17 cellular contexts compared by ENCODE assay signal in the genomic region with DNA sequence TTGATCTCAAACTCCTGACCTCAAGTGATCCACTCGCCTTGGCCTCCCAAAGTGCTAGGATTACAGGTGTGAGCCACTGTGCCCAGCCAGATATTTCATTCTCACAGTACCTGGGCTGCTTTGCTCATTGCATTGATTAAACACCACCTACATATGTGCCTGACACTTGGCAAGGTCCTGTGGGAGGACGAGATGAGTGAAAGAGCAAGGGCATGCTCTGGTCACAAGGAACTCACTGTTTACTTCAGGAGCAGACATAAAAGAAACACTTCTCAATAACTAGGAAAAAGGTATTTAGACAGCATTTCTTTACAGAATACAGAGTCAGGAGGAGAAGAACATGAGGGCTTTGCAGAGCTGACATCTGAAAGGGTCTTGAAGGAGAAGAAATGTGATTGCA.
DNase-seq lines count a peak whose midpoint lies in the region; ATAC-seq and TF ChIP-seq lines count a peak whose summit lies in the region.
"Had no signal": no experiment of that assay in that cellular context is flagged by ENCODE, and none has a peak within 500 bp of the region (broad histone marks: within the 10 kb centered on the region; RNA-seq: fewer than 3 reads in every experiment).

No MANE protein-coding gene starts in this region.

- H4K8ac ChIP-seq in H9 (replicated peaks; ENCODE audit: insufficient read length, low read depth, low read length), result no peak overlapping the region

- H2BK5ac ChIP-seq in H9 (ENCODE audit: insufficient read length, low read length), result no peak overlapping the region

- H3K9me3 ChIP-seq in H9 (ENCODE audit: control insufficient read depth, low read depth, low read length) (no peaks in the 10 kb centered on the region), colonic mucosa (no peaks in the 10 kb centered on the region), mucosa of descending colon (no peaks in the 10 kb centered on the region)
- H3K9me3 ChIP-seq: HAP-1 had no signal

- no peak overlapping the region for H2BK120ac ChIP-seq in H9 (ENCODE audit: low read depth, low read length, poor library complexity, severe bottlenecking)

- H3K4ac ChIP-seq in H9 (ENCODE audit: low read depth, low read length), result no peak overlapping the region

- peaks cover 18 to 20% of the 10 kb centered on the region in 2 experiments for H3K4me1 Mint-ChIP-seq in H9
- H3K4me1 Mint-ChIP-seq in stimulated activated memory B cell treated with anti-CD40 and anti-IgM and Interleukin-4, amounts not matched to agents 10 μg/mL and 1 μg/mL and 100 μg/mL, for 72 hours, result peaks cover 40% of the 10 kb centered on the region
- H3K4me1 Mint-ChIP-seq in HFFc6 (ENCODE audit: low read depth), result peaks cover 4% of the 10 kb centered on the region; the same call in 1 of the 2 replicates
- H3K4me1 Mint-ChIP-seq: CD14-positive monocyte had no signal

- no peak for TF ChIP-seq CTCF in H9 (conservative IDR thresholded peaks at IDR 0.05)
- TF ChIP-seq CTCF in colonic mucosa (IDR thresholded peaks at IDR 0.05), result no peak
- TF ChIP-seq CTCF in mucosa of descending colon (IDR thresholded peaks at IDR 0.05), result no peak
- no peak for TF ChIP-seq CTCF in HFFc6 (IDR thresholded peaks at IDR 0.05)

- no peaks in the 10 kb centered on the region for H3K36me3 ChIP-seq in colonic mucosa
- H3K36me3 ChIP-seq in mucosa of descending colon (ENCODE audit: low read depth), result no peaks in the 10 kb centered on the region
- H3K36me3 ChIP-seq: HAP-1 had no signal

- no peak overlapping the region for H3K4me3 Mint-ChIP-seq in H9
- no peak overlapping the region for H3K4me3 Mint-ChIP-seq in stimulated activated memory B cell treated with anti-CD40 and anti-IgM and Interleukin-4, amounts not matched to agents 10 μg/mL and 1 μg/mL and 100 μg/mL, for 72 hours
- no peak overlapping the region for H3K4me3 Mint-ChIP-seq in HFFc6
- H3K4me3 Mint-ChIP-seq: CD14-positive monocyte; CD8-positive, alpha-beta T cell; IgD-negative memory B cell had no signal

- no peak overlapping the region for H3K4me2 ChIP-seq in H9 (ENCODE audit: insufficient read depth, insufficient read length, low read length)

- no peaks in the 10 kb centered on the region for H3K79me1 ChIP-seq in H9 (ENCODE audit: insufficient read depth, low read depth, low read length, poor library complexity, severe bottlenecking)

- no peak overlapping the region for H2AFZ ChIP-seq in H9 (ENCODE audit: low read length)

- no peak overlapping the region for H2BK20ac ChIP-seq in H9 (ENCODE audit: low read depth, low read length, poor library complexity, severe bottlenecking)

- no peak overlapping the region for H3K18ac ChIP-seq in H9 (ENCODE audit: insufficient read length, low read depth, low read length)

- no peak overlapping the region for H3K23ac ChIP-seq in H9 (ENCODE audit: insufficient read length, low read depth, low read length)

- no peaks in the 10 kb centered on the region for H3K36me3 Mint-ChIP-seq in H9 (ENCODE audit: insufficient read depth in 1 of 3, low read depth in 3 of 3)
- H3K36me3 Mint-ChIP-seq in stimulated activated memory B cell treated with anti-CD40 and anti-IgM and Interleukin-4, amounts not matched to agents 10 μg/mL and 1 μg/mL and 100 μg/mL, for 72 hours, result peaks cover 7% of the 10 kb centered on the region
- no peaks in the 10 kb centered on the region for H3K36me3 Mint-ChIP-seq in HFFc6 (ENCODE audit: low read depth)
- H3K36me3 Mint-ChIP-seq: CD14-positive monocyte; CD8-positive, alpha-beta T cell had no signal

- H3K79me2 ChIP-seq in H9 (ENCODE audit: insufficient read depth, low read length), result no peaks in the 10 kb centered on the region

- H3K27me3 ChIP-seq in H9 (ENCODE audit: insufficient read depth, low read length) (no peaks in the 10 kb centered on the region), colonic mucosa (no peaks in the 10 kb centered on the region)

- H3K14ac ChIP-seq in H9 (ENCODE audit: insufficient read depth, low read length), result no peak overlapping the region

- no peak overlapping the region for H2AK5ac ChIP-seq in H9 (ENCODE audit: insufficient read length, low read length)

- H3K27ac ChIP-seq in H9 (ENCODE audit: insufficient read length, low read depth, low read length) (no peak overlapping the region), colonic mucosa (peak overlapping the region; percentile 80)

- H4K91ac ChIP-seq in H9 (ENCODE audit: insufficient read length, low read depth, low read length), result no peak overlapping the region

- no peak overlapping the region for H3T11ph ChIP-seq in H9 (ENCODE audit: low read length)

- H4K20me1 ChIP-seq in H9 (ENCODE audit: control insufficient read depth, insufficient read depth, insufficient read length), result no peaks in the 10 kb centered on the region

- no CpG with 5 or more reads among the region's 2 CpGs for WGBS in H9 (ENCODE audit: extremely low coverage, insufficient read length, low lambda C conversion rate)

- peak; percentile 40 for ATAC-seq in mucosa of descending colon
- no peak for ATAC-seq in stimulated activated memory B cell treated with anti-CD40 and anti-IgM and Interleukin-4, amounts not matched to agents 10 μg/mL and 1 μg/mL and 100 μg/mL, for 72 hours
- no peak for ATAC-seq in HG02571 (IDR thresholded peaks at IDR 0.05; ENCODE audit: unreplicated experiment)
- ATAC-seq: CD8-positive, alpha-beta T cell had no signal

- no peak overlapping the region for H4K5ac ChIP-seq in H9 (ENCODE audit: insufficient read length, low read depth, low read length)

- H3K9ac ChIP-seq in H9 (ENCODE audit: extremely low read depth, insufficient read length, low read length) (no peak overlapping the region), colonic mucosa (ENCODE audit: low read depth in 2 of 2, low read length in 2 of 2) (peak overlapping the region in 1 of 2 donors; percentile 54)

- intact Hi-C loops in colonic mucosa (cut with DNase I), result no loop called here
- intact Hi-C loops in mucosa of descending colon (cut with DNase I, micrococcal nuclease), result no loop called here

- H3K56ac ChIP-seq in H9 (ENCODE audit: insufficient read length, low read depth, low read length), result no peak overlapping the region

- H3K9me3 Mint-ChIP-seq in H9 (0 out of 5 replicates have a peak, but pooled peaks cover 0 to 2% of the 10 kb centered on the region in 2 experiments), HFFc6 (no peaks in the 10 kb centered on the region)
- peaks cover 5% of the 10 kb centered on the region for H3K9me3 Mint-ChIP-seq in stimulated activated memory B cell treated with anti-CD40 and anti-IgM and Interleukin-4, amounts not matched to agents 10 μg/mL and 1 μg/mL and 100 μg/mL, for 72 hours
- H3K9me3 Mint-ChIP-seq: CD8-positive, alpha-beta T cell had no signal

- peak; percentile 20 for DNase-seq in H9
- DNase-seq in colonic mucosa, result no peak
- DNase-seq in mucosa of descending colon, result peak in 1 of 3 donors; percentile 43
- DNase-seq in HFFc6, result no peak
- no peak for DNase-seq in activated CD4-positive, CD25-positive, alpha-beta regulatory T cell treated with anti-CD3 and anti-CD28 coated beads, Interleukin-2, amount 50 U/mL, for 72 hours
- DNase-seq in NCI-H187 (lab: John Stamatoyannopoulos, UW), result no peak
- DNase-seq: CD8-positive, alpha-beta T cell; COR-L47; DMS153; DMS79 treated with DMSO at 0.1 percent for 48 hours; EL; GOT3 had no signal

- H3K23me2 ChIP-seq in H9 (ENCODE audit: insufficient read length, low read depth, low read length, poor library complexity, severe bottlenecking), result no peaks in the 10 kb centered on the region

- H2BK12ac ChIP-seq in H9 (ENCODE audit: insufficient read length, low read depth, low read length), result no peak overlapping the region

- H3K27ac Mint-ChIP-seq in H9, result no peak overlapping the region
- H3K27ac Mint-ChIP-seq in stimulated activated memory B cell treated with anti-CD40 and anti-IgM and Interleukin-4, amounts not matched to agents 10 μg/mL and 1 μg/mL and 100 μg/mL, for 72 hours, result peak overlapping the region; percentile 8
- H3K27ac Mint-ChIP-seq in HFFc6, result no peak overlapping the region
- H3K27ac Mint-ChIP-seq: CD14-positive monocyte; CD8-positive, alpha-beta T cell had no signal

- H3K4me1 ChIP-seq in H9 (ENCODE audit: insufficient read depth, low read length) (peaks cover 5% of the 10 kb centered on the region; the same call in 1 of the 2 replicates), colonic mucosa (peaks cover 3% of the 10 kb centered on the region), mucosa of descending colon (ENCODE audit: low read depth) (peaks cover 20% of the 10 kb centered on the region)
- H3K4me1 ChIP-seq: HAP-1 had no signal

- no peak overlapping the region for H2BK15ac ChIP-seq in H9 (ENCODE audit: low read depth, low read length)

- H3K27me3 Mint-ChIP-seq in H9 (ENCODE audit: low read depth) (peaks cover 10% of the 10 kb centered on the region), HFFc6 (ENCODE audit: insufficient read depth) (peaks cover 12% of the 10 kb centered on the region)
- H3K27me3 Mint-ChIP-seq in stimulated activated memory B cell treated with anti-CD40 and anti-IgM and Interleukin-4, amounts not matched to agents 10 μg/mL and 1 μg/mL and 100 μg/mL, for 72 hours, result peaks cover 18% of the 10 kb centered on the region

- no peak overlapping the region for H3K4me3 ChIP-seq in colonic mucosa
- no peak overlapping the region for H3K4me3 ChIP-seq in mucosa of descending colon
- H3K4me3 ChIP-seq: HAP-1 had no signal
